In the genomic region with DNA sequence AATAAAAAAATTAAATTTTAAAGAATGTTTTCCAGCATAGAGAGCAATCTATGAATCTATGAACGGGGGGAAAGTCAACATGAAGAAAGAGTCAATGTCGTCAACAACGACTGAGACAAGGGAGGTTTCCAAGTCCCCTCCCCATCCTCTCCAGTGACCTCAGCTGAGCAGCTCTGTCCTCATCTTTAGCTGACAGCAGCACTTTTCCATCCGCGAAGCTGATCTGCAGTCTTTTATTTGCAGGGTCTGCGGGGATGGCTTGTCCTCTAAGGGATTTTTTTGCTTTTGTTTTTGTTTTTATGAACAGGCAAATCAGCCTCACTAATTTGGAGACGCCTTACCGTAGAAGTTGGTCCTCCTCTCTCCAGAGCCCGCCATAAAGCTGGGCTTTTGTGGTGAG, we compare ENCODE assay signal across 38 cellular contexts.
"Had no signal": no experiment of that assay in that cellular context is flagged by ENCODE, and none has a peak within 500 bp of the region (broad histone marks: within the 10 kb centered on the region; RNA-seq: fewer than 3 reads in every experiment).

No MANE protein-coding gene starts in this region.

- DNase-seq: activated B cell treated with CpG ODN at 0.5 μM for 24 hours; activated CD4-positive, alpha-beta memory T cell treated with anti-CD3 and anti-CD28 coated beads for 36 hours; activated CD4-positive, alpha-beta T cell treated with anti-CD3 and anti-CD28 coated beads for 4 hours; activated CD4-positive, alpha-beta T cell treated with anti-CD3 and anti-CD28 coated beads, Interleukin-2, amount 10 ng/mL, durations not matched to agents 24 days and 14 days; activated CD4-positive, alpha-beta T cell treated with anti-CD3 and anti-CD28 coated beads, Interleukin-2, amount 50 U/mL, for 1 hour; activated CD4-positive, alpha-beta T cell treated with anti-CD3 and anti-CD28 coated beads, Interleukin-2, amount 50 U/mL, for 4 hours; activated CD4-positive, CD25-positive, alpha-beta regulatory T cell treated with anti-CD3 and anti-CD28 coated beads, Interleukin-2, amount 50 U/mL, for 72 hours; activated CD8-positive, alpha-beta memory T cell treated with anti-CD3 and anti-CD28 coated beads, Interleukin-2, amount 50 U/mL, for 4 hours; activated CD8-positive, alpha-beta T cell treated with anti-CD3 and anti-CD28 coated beads for 36 hours; activated effector memory CD4-positive, alpha-beta T cell treated with anti-CD3 and anti-CD28 coated beads, Interleukin-2, amount 50 U/mL, for 16 hours; activated gamma-delta T cell treated with Interleukin-2 at 50 U/mL for 16 hours; activated naive CD4-positive, alpha-beta T cell; activated naive CD4-positive, alpha-beta T cell treated with anti-CD3 and anti-CD28 coated beads for 36 hours; activated naive CD4-positive, alpha-beta T cell treated with anti-CD3 and anti-CD28 coated beads, Interleukin-2, amount 50 U/mL, for 16 hours; activated naive CD8-positive, alpha-beta T cell treated with anti-CD3 and anti-CD28 coated beads for 36 hours; activated T-cell treated with anti-CD3 and anti-CD28 coated beads for 4 hours; activated T-cell treated with anti-CD3 and anti-CD28 coated beads, Interleukin-2, amount 50 U/mL, for 1 hour; activated T-cell treated with anti-CD3 and anti-CD28 coated beads, Interleukin-2, amount 50 U/mL, for 72 hours; amniotic stem cell; aorta; body of pancreas; brain microvascular endothelial cell; caudate nucleus; cerebellar nuclear complex; T-helper 1 cell; T-helper 2 cell; T-helper 9 cell had no signal

- FAIRE-seq: astrocyte, TTC549 had no signal

- H3K9me3 ChIP-seq: adrenal gland, body of pancreas, breast epithelium had no signal

- H3K4me3 Mint-ChIP-seq: activated B cell treated with CpG ODN at 0.5 μM for 24 hours; activated CD4-positive, alpha-beta memory T cell treated with anti-CD3 and anti-CD28 coated beads for 36 hours; activated CD4-positive, alpha-beta T cell treated with anti-CD3 and anti-CD28 coated beads, Interleukin-2, amount 10 ng/mL, durations not matched to agents 24 days and 14 days; activated CD8-positive, alpha-beta T cell treated with anti-CD3 and anti-CD28 coated beads for 36 hours; activated naive CD4-positive, alpha-beta T cell treated with anti-CD3 and anti-CD28 coated beads for 36 hours; activated naive CD8-positive, alpha-beta T cell treated with anti-CD3 and anti-CD28 coated beads for 36 hours; activated T-cell treated with anti-CD3 and anti-CD28 coated beads, Interleukin-2, amount 50 U/mL, for 72 hours; activated T-helper 1 cell treated with anti-CD3 and anti-CD28 coated beads, Interleukin-12 subunit alpha, Interleukin-12 subunit beta, Interleukin-2, Interleukin-4 antibody, amounts not matched to agents 30 ng/mL and 10 ng/mL and 1 ng/mL, durations not matched to agents 14 hours and 24 hours and 36 hours; activated T-helper 17 cell treated with anti-CD3 and anti-CD28 coated beads, Interleukin-2, amount 50 U/mL, for 72 hours; central memory CD8-positive, alpha-beta T cell; T-helper 1 cell treated with Interleukin-12 subunit alpha and Interleukin-12 subunit beta and Interleukin-4 antibody, amounts not matched to agents 30 μg/mL and 1 μg/mL, for 36 hours; T-helper 2 cell treated with Interferon-gamma antibody and Interleukin-4, amounts not matched to agents 5 μg/mL and 100 μg/mL, for 36 hours had no signal

- ATAC-seq: activated CD8-positive, alpha-beta T cell treated with anti-CD3 and anti-CD28 coated beads for 36 hours; activated naive CD4-positive, alpha-beta T cell treated with anti-CD3 and anti-CD28 coated beads, Interleukin-2, amount 50 U/mL, for 72 hours; activated T-cell treated with anti-CD3 and anti-CD28 coated beads, Interleukin-2, amount 50 U/mL, for 72 hours; activated T-helper 17 cell treated with anti-CD3 and anti-CD28 coated beads, Interleukin-2, amount 50 U/mL, for 72 hours; body of pancreas had no signal

- H3K4me3 ChIP-seq: adrenal gland, body of pancreas, breast epithelium had no signal

- H3K4me1 Mint-ChIP-seq: activated naive CD8-positive, alpha-beta T cell treated with anti-CD3 and anti-CD28 coated beads for 36 hours; activated T-helper 17 cell treated with anti-CD3 and anti-CD28 coated beads, Interleukin-2, amount 50 U/mL, for 72 hours had no signal

- H3K27ac Mint-ChIP-seq: activated B cell treated with CpG ODN at 0.5 μM for 24 hours; activated CD4-positive, alpha-beta T cell treated with anti-CD3 and anti-CD28 coated beads, Interleukin-2, amount 10 ng/mL, durations not matched to agents 24 days and 14 days; activated CD8-positive, alpha-beta T cell treated with anti-CD3 and anti-CD28 coated beads for 36 hours; activated naive CD4-positive, alpha-beta T cell treated with anti-CD3 and anti-CD28 coated beads for 36 hours; activated naive CD8-positive, alpha-beta T cell treated with anti-CD3 and anti-CD28 coated beads for 36 hours; activated T-cell treated with anti-CD3 and anti-CD28 coated beads, Interleukin-2, amount 50 U/mL, for 72 hours; activated T-helper 17 cell treated with anti-CD3 and anti-CD28 coated beads, Interleukin-2, amount 50 U/mL, for 72 hours; T-helper 1 cell treated with Interleukin-12 subunit alpha and Interleukin-12 subunit beta and Interleukin-4 antibody, amounts not matched to agents 30 μg/mL and 1 μg/mL, for 36 hours; T-helper 2 cell treated with Interferon-gamma antibody and Interleukin-4, amounts not matched to agents 5 μg/mL and 100 μg/mL, for 36 hours had no signal

- H3K36me3 ChIP-seq: adrenal gland, brain microvascular endothelial cell, breast epithelium had no signal

- H3K27ac ChIP-seq: adrenal gland, body of pancreas, brain microvascular endothelial cell, breast epithelium, VCaP had no signal

- H3K36me3 Mint-ChIP-seq: activated naive CD4-positive, alpha-beta T cell treated with anti-CD3 and anti-CD28 coated beads, Interleukin-2, amount 50 U/mL, for 72 hours had no signal

- H3K27me3 Mint-ChIP-seq: activated B cell treated with CpG ODN at 0.5 μM for 24 hours; activated CD4-positive, alpha-beta memory T cell treated with anti-CD3 and anti-CD28 coated beads for 36 hours; activated CD4-positive, alpha-beta T cell treated with anti-CD3 and anti-CD28 coated beads, Interleukin-2, amount 10 ng/mL, durations not matched to agents 24 days and 14 days; activated CD8-positive, alpha-beta T cell treated with anti-CD3 and anti-CD28 coated beads for 36 hours; activated naive CD8-positive, alpha-beta T cell treated with anti-CD3 and anti-CD28 coated beads for 36 hours; activated T-helper 17 cell treated with anti-CD3 and anti-CD28 coated beads, Interleukin-2, amount 50 U/mL, for 72 hours; central memory CD8-positive, alpha-beta T cell had no signal

- H3K9me3 Mint-ChIP-seq: activated B cell treated with CpG ODN at 0.5 μM for 24 hours; activated CD4-positive, alpha-beta memory T cell treated with anti-CD3 and anti-CD28 coated beads for 36 hours; activated CD4-positive, alpha-beta T cell treated with anti-CD3 and anti-CD28 coated beads, Interleukin-2, amount 10 ng/mL, durations not matched to agents 24 days and 14 days; activated CD8-positive, alpha-beta T cell treated with anti-CD3 and anti-CD28 coated beads for 36 hours; activated naive CD4-positive, alpha-beta T cell treated with anti-CD3 and anti-CD28 coated beads for 36 hours; activated naive CD4-positive, alpha-beta T cell treated with anti-CD3 and anti-CD28 coated beads, Interleukin-2, amount 50 U/mL, for 72 hours; activated naive CD8-positive, alpha-beta T cell treated with anti-CD3 and anti-CD28 coated beads for 36 hours; activated T-cell treated with anti-CD3 and anti-CD28 coated beads, Interleukin-2, amount 50 U/mL, for 72 hours; activated T-helper 1 cell treated with anti-CD3 and anti-CD28 coated beads, Interleukin-12 subunit alpha, Interleukin-12 subunit beta, Interleukin-2, Interleukin-4 antibody, amounts not matched to agents 30 ng/mL and 10 ng/mL and 1 ng/mL, durations not matched to agents 14 hours and 24 hours and 36 hours; activated T-helper 17 cell treated with anti-CD3 and anti-CD28 coated beads, Interleukin-2, amount 50 U/mL, for 72 hours; central memory CD8-positive, alpha-beta T cell; T-helper 1 cell treated with Interleukin-12 subunit alpha and Interleukin-12 subunit beta and Interleukin-4 antibody, amounts not matched to agents 30 μg/mL and 1 μg/mL, for 36 hours; T-helper 2 cell treated with Interferon-gamma antibody and Interleukin-4, amounts not matched to agents 5 μg/mL and 100 μg/mL, for 36 hours had no signal

- H3K27me3 ChIP-seq: adrenal gland, body of pancreas, brain microvascular endothelial cell, breast epithelium had no signal

- H3K4me1 ChIP-seq: adrenal gland, body of pancreas, breast epithelium had no signal
